1 cellular context compared by ENCODE assay signal in the genomic region with DNA sequence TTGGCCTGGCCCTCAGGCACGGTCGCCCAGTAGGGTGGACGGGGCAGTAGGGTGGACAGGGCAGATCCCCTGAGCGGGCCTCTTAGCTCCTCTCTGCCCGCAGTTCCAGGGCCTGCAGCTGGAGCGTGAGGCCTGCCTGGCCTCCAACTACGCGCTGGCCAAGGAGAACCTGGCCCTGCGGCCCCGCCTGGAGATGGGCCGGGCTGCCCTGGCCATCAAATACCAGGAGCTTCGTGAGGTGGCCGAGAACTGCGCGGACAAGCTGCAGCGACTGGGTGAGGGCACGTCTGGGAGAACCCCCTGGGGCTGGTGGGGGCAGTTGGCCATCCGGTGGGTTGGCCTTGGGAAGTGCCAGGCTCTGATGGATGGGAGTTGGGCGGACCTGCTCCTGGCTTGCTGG.
TF ChIP-seq lines count a peak whose summit lies in the region.

No MANE protein-coding gene starts in this region.

TF ChIP-seq in GM23338, 12 proteins besides CTCF, POLR2A, EP300 and RAD21 (continued from another document):
- TF ChIP-seq REST (IDR thresholded peaks at IDR 0.05; ENCODE audit: unreplicated experiment) (no peak), ZNF462 (CRISPR knock-in tag; IDR thresholded peaks at IDR 0.05) (no peak), EZH2phosphoT487 (IDR thresholded peaks at IDR 0.05; ENCODE audit: unreplicated experiment) (no peak), ZNF114 (CRISPR knock-in tag; IDR thresholded peaks at IDR 0.05) (no peak), STAT1 (IDR thresholded peaks at IDR 0.05; ENCODE audit: unreplicated experiment) (no peak), ZNF331 (CRISPR knock-in tag; IDR thresholded peaks at IDR 0.05; ENCODE audit: low read depth) (no peak)
